Comparison of ENCODE assay signal across 34 cellular contexts in the genomic region with DNA sequence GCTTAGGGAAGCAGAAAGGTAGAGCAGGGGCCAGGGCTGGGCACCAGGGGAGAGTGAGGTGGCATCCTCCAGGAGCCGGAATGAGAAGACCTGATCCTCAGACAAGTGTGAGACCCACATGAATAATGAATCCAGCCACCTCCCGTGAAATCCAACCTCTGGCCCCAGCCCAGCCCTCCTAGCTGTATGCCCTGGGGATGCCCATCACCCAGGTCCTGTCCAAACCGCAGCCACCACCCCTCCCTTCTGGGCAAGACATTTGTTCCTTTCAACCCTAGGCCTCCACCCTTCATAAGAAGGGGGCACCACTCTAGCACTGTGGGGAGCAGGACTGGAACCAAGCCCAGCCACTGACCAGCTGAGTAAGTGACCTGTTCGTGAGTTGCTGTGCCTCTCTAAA.
"Had no signal": no experiment of that assay in that cellular context is flagged by ENCODE, and none has a peak within 500 bp of the region (broad histone marks: within the 10 kb centered on the region; RNA-seq: fewer than 3 reads in every experiment).

No MANE protein-coding gene starts in this region.

- ATAC-seq: activated CD4-positive, CD25-positive, alpha-beta regulatory T cell treated with anti-CD3 and anti-CD28 coated beads, Interleukin-2, amount 50 U/mL, for 24 hours; activated CD8-positive, alpha-beta memory T cell treated with anti-CD3 and anti-CD28 coated beads, Interleukin-2, amount 10 ng/mL, durations not matched to agents 7 days and 5 days; activated CD8-positive, alpha-beta T cell treated with anti-CD3 and anti-CD28 coated beads, Interleukin-2, amount 10 ng/mL, durations not matched to agents 7 days and 5 days; activated naive CD8-positive, alpha-beta T cell treated with anti-CD3 and anti-CD28 coated beads, Interleukin-2, amount 50 U/mL, for 24 hours; body of pancreas; T-helper 17 cell had no signal

- H3K27me3 ChIP-seq: adrenal gland, body of pancreas had no signal

- H3K36me3 ChIP-seq: adrenal gland, esophagus squamous epithelium, WERI-Rb-1 had no signal

- H3K27ac ChIP-seq: body of pancreas, coronary artery, epithelial cell of prostate, esophagus squamous epithelium, WERI-Rb-1 had no signal

- H3K9me3 ChIP-seq: adrenal gland, body of pancreas, esophagus squamous epithelium had no signal

- H3K4me3 ChIP-seq: adrenal gland, body of pancreas, coronary artery, esophagus squamous epithelium had no signal

- H3K4me1 Mint-ChIP-seq: activated naive CD4-positive, alpha-beta T cell treated with anti-CD3 and anti-CD28 coated beads, Interleukin-2, amount 50 U/mL, for 24 hours had no signal

- H3K4me1 ChIP-seq: adrenal gland, body of pancreas had no signal

- H3K36me3 Mint-ChIP-seq: activated CD8-positive, alpha-beta memory T cell treated with anti-CD3 and anti-CD28 coated beads, Interleukin-2, amount 10 ng/mL, durations not matched to agents 7 days and 5 days; activated naive CD4-positive, alpha-beta T cell treated with anti-CD3 and anti-CD28 coated beads, Interleukin-2, amount 50 U/mL, for 24 hours; activated naive CD8-positive, alpha-beta T cell treated with anti-CD3 and anti-CD28 coated beads for 36 hours had no signal

- DNase-seq: activated B cell treated with CpG ODN at 0.5 μM for 24 hours; activated CD4-positive, alpha-beta T cell treated with anti-CD3 and anti-CD28 coated beads for 48 hours; activated CD4-positive, alpha-beta T cell treated with anti-CD3 and anti-CD28 coated beads, Interleukin-2, amount 50 U/mL, for 1 hour; activated CD4-positive, alpha-beta T cell treated with anti-CD3 and anti-CD28 coated beads, Interleukin-2, amount 50 U/mL, for 48 hours; activated CD8-positive, alpha-beta memory T cell treated with anti-CD3 and anti-CD28 coated beads, Interleukin-2, amount 10 ng/mL, durations not matched to agents 7 days and 5 days; activated CD8-positive, alpha-beta memory T cell treated with anti-CD3 and anti-CD28 coated beads, Interleukin-2, amount 50 U/mL, for 4 hours; activated CD8-positive, alpha-beta T cell treated with anti-CD3 and anti-CD28 coated beads, Interleukin-2, amount 10 ng/mL, durations not matched to agents 7 days and 5 days; activated effector memory CD4-positive, alpha-beta T cell treated with anti-CD3 and anti-CD28 coated beads, Interleukin-2, amount 50 U/mL, for 16 hours; activated naive CD4-positive, alpha-beta T cell treated with anti-CD3 and anti-CD28 coated beads for 36 hours; activated naive CD8-positive, alpha-beta T cell treated with anti-CD3 and anti-CD28 coated beads for 36 hours; activated naive CD8-positive, alpha-beta T cell treated with anti-CD3 and anti-CD28 coated beads, Interleukin-2, amount 50 U/mL, for 24 hours; activated T-cell treated with anti-CD3 and anti-CD28 coated beads, Interleukin-2, amount 50 U/mL, for 1 hour; activated T-cell treated with anti-CD3 and anti-CD28 coated beads, Interleukin-2, amount 50 U/mL, for 48 hours; adrenal gland; amygdala; aorta; body of pancreas; central memory CD4-positive, alpha-beta T cell; cerebellar nuclear complex; effector CD8-positive, alpha-beta T cell; esophagus squamous epithelium; foreskin melanocyte; head of caudate nucleus; T-helper 1 cell; T-helper 17 cell; T1000; WERI-Rb-1 had no signal

- H3K4me3 Mint-ChIP-seq: activated B cell treated with CpG ODN at 0.5 μM for 24 hours; activated CD8-positive, alpha-beta memory T cell treated with anti-CD3 and anti-CD28 coated beads, Interleukin-2, amount 10 ng/mL, durations not matched to agents 7 days and 5 days; activated CD8-positive, alpha-beta T cell treated with anti-CD3 and anti-CD28 coated beads, Interleukin-2, amount 10 ng/mL, durations not matched to agents 7 days and 5 days; activated naive CD4-positive, alpha-beta T cell treated with anti-CD3 and anti-CD28 coated beads for 36 hours; activated naive CD4-positive, alpha-beta T cell treated with anti-CD3 and anti-CD28 coated beads, Interleukin-2, amount 50 U/mL, for 24 hours; activated naive CD8-positive, alpha-beta T cell treated with anti-CD3 and anti-CD28 coated beads for 36 hours; activated naive CD8-positive, alpha-beta T cell treated with anti-CD3 and anti-CD28 coated beads, Interleukin-2, amount 50 U/mL, for 24 hours; activated T-helper 1 cell treated with anti-CD3 and anti-CD28 coated beads, Interleukin-12 subunit alpha, Interleukin-12 subunit beta, Interleukin-2, Interleukin-4 antibody, amounts not matched to agents 30 ng/mL and 10 ng/mL and 1 ng/mL, durations not matched to agents 14 hours and 24 hours and 36 hours; T-helper 17 cell; T-helper 2 cell treated with Interferon-gamma antibody and Interleukin-4, amounts not matched to agents 5 μg/mL and 100 μg/mL, for 36 hours had no signal

- H3K27ac Mint-ChIP-seq: activated B cell treated with CpG ODN at 0.5 μM for 24 hours; activated CD8-positive, alpha-beta memory T cell treated with anti-CD3 and anti-CD28 coated beads, Interleukin-2, amount 10 ng/mL, durations not matched to agents 7 days and 5 days; activated CD8-positive, alpha-beta T cell treated with anti-CD3 and anti-CD28 coated beads, Interleukin-2, amount 10 ng/mL, durations not matched to agents 7 days and 5 days; activated naive CD4-positive, alpha-beta T cell treated with anti-CD3 and anti-CD28 coated beads for 36 hours; activated naive CD4-positive, alpha-beta T cell treated with anti-CD3 and anti-CD28 coated beads, Interleukin-2, amount 50 U/mL, for 24 hours; activated naive CD8-positive, alpha-beta T cell treated with anti-CD3 and anti-CD28 coated beads for 36 hours; activated naive CD8-positive, alpha-beta T cell treated with anti-CD3 and anti-CD28 coated beads, Interleukin-2, amount 50 U/mL, for 24 hours; activated T-helper 1 cell treated with anti-CD3 and anti-CD28 coated beads, Interleukin-12 subunit alpha, Interleukin-12 subunit beta, Interleukin-2, Interleukin-4 antibody, amounts not matched to agents 30 ng/mL and 10 ng/mL and 1 ng/mL, durations not matched to agents 14 hours and 24 hours and 36 hours; activated T-helper 2 cell treated with anti-CD3 and anti-CD28 coated beads, Interferon-gamma antibody, Interleukin-2, Interleukin-4, amounts not matched to agents 10 μg/mL and 5 μg/mL and 100 μg/mL, durations not matched to agents 14 hours and 24 hours and 36 hours; T-helper 17 cell; T-helper 2 cell treated with Interferon-gamma antibody and Interleukin-4, amounts not matched to agents 5 μg/mL and 100 μg/mL, for 36 hours had no signal

- H3K9me3 Mint-ChIP-seq: activated B cell treated with CpG ODN at 0.5 μM for 24 hours; activated naive CD4-positive, alpha-beta T cell treated with anti-CD3 and anti-CD28 coated beads for 36 hours; activated naive CD4-positive, alpha-beta T cell treated with anti-CD3 and anti-CD28 coated beads, Interleukin-2, amount 50 U/mL, for 24 hours; activated naive CD8-positive, alpha-beta T cell treated with anti-CD3 and anti-CD28 coated beads for 36 hours; activated naive CD8-positive, alpha-beta T cell treated with anti-CD3 and anti-CD28 coated beads, Interleukin-2, amount 50 U/mL, for 24 hours; activated T-helper 1 cell treated with anti-CD3 and anti-CD28 coated beads, Interleukin-12 subunit alpha, Interleukin-12 subunit beta, Interleukin-2, Interleukin-4 antibody, amounts not matched to agents 30 ng/mL and 10 ng/mL and 1 ng/mL, durations not matched to agents 14 hours and 24 hours and 36 hours; activated T-helper 2 cell treated with anti-CD3 and anti-CD28 coated beads, Interferon-gamma antibody, Interleukin-2, Interleukin-4, amounts not matched to agents 10 μg/mL and 5 μg/mL and 100 μg/mL, durations not matched to agents 14 hours and 24 hours and 36 hours; T-helper 2 cell treated with Interferon-gamma antibody and Interleukin-4, amounts not matched to agents 5 μg/mL and 100 μg/mL, for 36 hours had no signal
